20 cellular contexts compared by ENCODE assay signal in genomic region chr21:30480145-30480544, GRCh38. TPM values are rescaled to one million over a fixed set of nuclear protein-coding genes. Genes with fewer than 3 reads are reported as not detected.
DNase-seq lines count a peak whose midpoint lies in the region; ATAC-seq and TF ChIP-seq lines count a peak whose summit lies in the region.
"Had no signal": no experiment of that assay in that cellular context is flagged by ENCODE, and none has a peak within 500 bp of the region (broad histone marks: within the 10 kb centered on the region; RNA-seq: fewer than 3 reads in every experiment).

Gene KRTAP19-1 (minus strand): TSS chr21:30480367. CDS start chr21:30480317, 50 bp downstream.

- in situ Hi-C loops in mammary epithelial cell (cut with MboI; ENCODE audit: low sequenced_read_pairs in 2 of 2): no loop called here

- WGBS in mammary epithelial cell (ENCODE audit: low coverage, missing lambda C conversion rate): 40% methylated on average over 6 of the region's 7 CpGs
- WGBS in psoas muscle, 3 donors: 86 to 89% (median 88%) methylated on average over 7 of the region's 7 CpGs
- 59 to 90% (median 85%) methylated on average over 1 to 7 of the region's 7 CpGs for WGBS in stomach, 5 donors

- CTCF ChIA-PET in mammary epithelial cell (lab: Charles Lee; ENCODE audit: low non-redundant PET): no interaction called here
- CTCF ChIA-PET in MCF 10A (lab: Yijun Ruan, JAX): interaction anchor here (0.7 to 0.9 kb wide), 2 partner anchors 19 to 1008 kb away, joined by 3 to 4 read pairs; no protein-coding TSS in a partner anchor
- CTCF ChIA-PET in HEK293T (lab: Yijun Ruan, JAX): interaction anchor here (1.5 kb wide), 1 partner anchor 11 kb away, joined by 3 read pairs; the partner anchor contains the start of gene KRTAP19-3

- POLR2A ChIA-PET in MCF 10A (lab: Yijun Ruan, JAX): no interaction called here
- POLR2A ChIA-PET in HEK293T (lab: Yijun Ruan, JAX): interaction anchor here (1.6 kb wide), 1 partner anchor 11 kb away, joined by 5 read pairs; no protein-coding TSS in a partner anchor

- no peaks in the 10 kb centered on the region for H3K79me2 ChIP-seq in mammary epithelial cell (ENCODE audit: insufficient read depth, low read length)

- TF ChIP-seq EP300 in stomach (IDR thresholded peaks at IDR 0.05): no peak

- H3K27ac ChIP-seq in mammary epithelial cell (ENCODE audit: insufficient read depth, low read depth, low read length) (no peak within 1 kb of the TSS), psoas muscle (peak within 1 kb of the TSS; percentile 5), stomach (no peak within 1 kb of the TSS)
- H3K27ac ChIP-seq: A549, BLaER1 had no signal

- H3K9me3 Mint-ChIP-seq in MCF 10A (ENCODE audit: unreplicated experiment): no peaks in the 10 kb centered on the region
- H3K9me3 Mint-ChIP-seq: CD8-positive, alpha-beta T cell had no signal

- peak; percentile 58 for DNase-seq in mammary epithelial cell
- no peak for DNase-seq in MCF 10A (ENCODE audit: unreplicated experiment)
- no peak for DNase-seq in HEK293T (ENCODE audit: extremely low spot score)
- DNase-seq in epithelial cell of esophagus (ENCODE audit: low read depth): peak; percentile 64
- DNase-seq in psoas muscle: no peak
- DNase-seq in stomach: no peak
- no peak for DNase-seq in HuH-7 (ENCODE audit: low spot score)
- DNase-seq: CD8-positive, alpha-beta T cell; DMS79 treated with DMSO at 0.1 percent for 48 hours; HFFc6; KBM-7; MV-4-11; NCI-H2029; NCI-H446 treated with DMSO at 0.1 percent for 48 hours; SHP77; SK-N-SH had no signal

- no peaks in the 10 kb centered on the region for H3K4me1 Mint-ChIP-seq in MCF 10A (ENCODE audit: insufficient read depth, unreplicated experiment)

- no peaks in the 10 kb centered on the region for H4K20me1 ChIP-seq in mammary epithelial cell (ENCODE audit: insufficient read depth, low read length)
- H4K20me1 ChIP-seq: BLaER1 had no signal

- H3K36me3 ChIP-seq in mammary epithelial cell (ENCODE audit: insufficient read depth, low read length) (no peaks in the 10 kb centered on the region), psoas muscle (ENCODE audit: insufficient read depth in 1 of 2, low read depth in 1 of 2) (no peaks in the 10 kb centered on the region), stomach (no peaks in the 10 kb centered on the region)
- H3K36me3 ChIP-seq: BLaER1 had no signal

- peaks cover 42% of the 10 kb centered on the region for H3K27me3 Mint-ChIP-seq in MCF 10A (ENCODE audit: insufficient read depth, unreplicated experiment)

- no peak for ATAC-seq in psoas muscle
- ATAC-seq: A549; CD8-positive, alpha-beta T cell had no signal

- TF ChIP-seq POLR2A in stomach (IDR thresholded peaks at IDR 0.05): no peak

- H3K4me3 ChIP-seq in mammary epithelial cell (replicated peaks in 1 of 3; ENCODE audit: insufficient read depth in 1 of 3, low read depth in 2 of 3, low read length in 3 of 3) (no peak within 1 kb of the TSS), epithelial cell of esophagus (ENCODE audit: low read length) (no peak within 1 kb of the TSS), psoas muscle (no peak within 1 kb of the TSS), stomach (no peak within 1 kb of the TSS)
- H3K4me3 ChIP-seq: A549, BLaER1 had no signal

- H2AFZ ChIP-seq in mammary epithelial cell (ENCODE audit: low read depth, low read length): peak within 1 kb of the TSS; percentile 9

- H3K27ac Mint-ChIP-seq in MCF 10A (ENCODE audit: low read depth, unreplicated experiment): no peak within 1 kb of the TSS
- H3K27ac Mint-ChIP-seq: CD8-positive, alpha-beta T cell; HFFc6 had no signal

- intact Hi-C loops in mammary epithelial cell (cut with micrococcal nuclease): no loop called here
- intact Hi-C loops in MCF 10A (cut with micrococcal nuclease): no loop called here
- intact Hi-C loops in psoas muscle (cut with DNase I): no loop called here
- intact Hi-C loops in stomach (cut with DNase I; ENCODE audit: low total_unique reads): no loop called here

- BruUV-seq in mammary epithelial cell (replicated peaks; lab: Mats Ljungman, UMichigan) (no TSS peak), MCF 10A (replicated peaks; lab: Mats Ljungman, UMichigan) (no TSS peak)

- no peaks in the 10 kb centered on the region for H3K27me3 ChIP-seq in mammary epithelial cell (ENCODE audit: insufficient read depth, low read length)
- no peaks in the 10 kb centered on the region for H3K27me3 ChIP-seq in psoas muscle (ENCODE audit: insufficient read depth in 3 of 3, low read length in 2 of 3)
- H3K27me3 ChIP-seq in stomach: no peaks in the 10 kb centered on the region
- H3K27me3 ChIP-seq: BLaER1 had no signal

- TF ChIP-seq CTCF in mammary epithelial cell (conservative IDR thresholded peaks at IDR 0.05 in 1 of 2, IDR thresholded peaks at IDR 0.05 in 1 of 2; ENCODE audit: extremely low read depth in 1 of 2, insufficient read depth in 1 of 2, low read depth in 1 of 2, low read length in 2 of 2) (no peak), MCF 10A (IDR thresholded peaks at IDR 0.05; ENCODE audit: unreplicated experiment) (no peak), epithelial cell of esophagus (IDR thresholded peaks at IDR 0.05; ENCODE audit: insufficient read depth, low read depth, low read length, missing control alignments) (no peak), psoas muscle (IDR thresholded peaks at IDR 0.05) (no peak), stomach (IDR thresholded peaks at IDR 0.05) (no peak)

- no peak within 1 kb of the TSS for H3K9ac ChIP-seq in mammary epithelial cell (ENCODE audit: insufficient read depth, low read length)
- H3K9ac ChIP-seq: BLaER1, SK-N-SH had no signal

- H3K4me2 ChIP-seq in mammary epithelial cell (ENCODE audit: insufficient read depth, low read depth, low read length): no peak within 1 kb of the TSS
- H3K4me2 ChIP-seq: A549, BLaER1, SK-N-SH had no signal

- H3K9me3 ChIP-seq in mammary epithelial cell (replicated peaks; ENCODE audit: insufficient read depth, low read length) (no peaks in the 10 kb centered on the region), psoas muscle (no peaks in the 10 kb centered on the region), stomach (peaks cover 0 to under 1% (median 0%) of the 10 kb centered on the region in 4 donors)
- H3K9me3 ChIP-seq: A549 had no signal

- H3K36me3 Mint-ChIP-seq in MCF 10A (ENCODE audit: insufficient read depth, unreplicated experiment): no peaks in the 10 kb centered on the region
- H3K36me3 Mint-ChIP-seq: CD8-positive, alpha-beta T cell had no signal

- no peak within 1 kb of the TSS for H3K4me3 Mint-ChIP-seq in MCF 10A (ENCODE audit: unreplicated experiment)
- H3K4me3 Mint-ChIP-seq: CD8-positive, alpha-beta T cell; HFFc6 had no signal

- H3K4me1 ChIP-seq in mammary epithelial cell (ENCODE audit: insufficient read depth, low read length): peaks cover 15% of the 10 kb centered on the region
- H3K4me1 ChIP-seq in psoas muscle: no peaks in the 10 kb centered on the region
- H3K4me1 ChIP-seq in stomach: no peaks in the 10 kb centered on the region
- H3K4me1 ChIP-seq: A549, BLaER1 had no signal

- dilution Hi-C loops in mammary epithelial cell (cut with HindIII; ENCODE audit: low sequenced_read_pairs): no loop called here

TF ChIP-seq in HEK293T, 16 proteins besides CTCF, POLR2A, EP300 and RAD21:
- peak; percentile 54 for TF ChIP-seq PKNOX1 (IDR thresholded peaks at IDR 0.05)
- TF ChIP-seq HDGF (IDR thresholded peaks at IDR 0.05; ENCODE audit: borderline replicate concordance): no peak

RNA-seq across cellular contexts. Expression of gene KRTAP19-1, which starts in this region (rescaled TPM):
- total RNA-seq in mammary epithelial cell (not detected), MCF 10A (2022) (not detected in 2 replicates), psoas muscle (not detected), stomach (not detected)
- polyA plus RNA-seq in mammary epithelial cell (not detected), psoas muscle (not detected), stomach (not detected)
- polyA minus RNA-seq in mammary epithelial cell: not detected
- total RNA-seq: CD8-positive, alpha-beta T cell; G401; HFFc6; OCI-LY7 had no signal
- polyA plus RNA-seq: A549, SK-N-SH had no signal

Comparison
In these comparisons a context has a peak if more than half of its experiments do, and no peak if none do; other contexts are left out.
1. Peak in DNase-seq in mammary epithelial cell; RNA of the gene not detected or under 1 TPM.